11 cellular contexts compared by ENCODE assay signal in genomic region chr3:131532645-131533044, GRCh38.
"Had no signal": no experiment of that assay in that cellular context is flagged by ENCODE, and none has a peak within 500 bp of the region (broad histone marks: within the 10 kb centered on the region; RNA-seq: fewer than 3 reads in every experiment).

No MANE protein-coding gene starts in this region.

- H3K4me1 ChIP-seq: HAP-1 had no signal

- DNase-seq: GM23248, GOT3, H7, H9, HCEC 1CT, HFFc6 had no signal

- H3K36me3 ChIP-seq: HAP-1 had no signal

- H3K4me3 ChIP-seq: GM23248, GM23338, HAP-1 had no signal

- H3K4me2 ChIP-seq: GM23338 had no signal

- H3K9ac ChIP-seq: GM23248 had no signal

- ATAC-seq: GM23338, HCT116 had no signal

- H3K9me3 ChIP-seq: HAP-1 had no signal

- H3K27ac ChIP-seq: GM23248 had no signal

- H2AFZ ChIP-seq: GM23248, GM23338 had no signal

- FAIRE-seq: H1, H54 had no signal
